Comparison of ENCODE assay signal across 8 cellular contexts in the genomic region with DNA sequence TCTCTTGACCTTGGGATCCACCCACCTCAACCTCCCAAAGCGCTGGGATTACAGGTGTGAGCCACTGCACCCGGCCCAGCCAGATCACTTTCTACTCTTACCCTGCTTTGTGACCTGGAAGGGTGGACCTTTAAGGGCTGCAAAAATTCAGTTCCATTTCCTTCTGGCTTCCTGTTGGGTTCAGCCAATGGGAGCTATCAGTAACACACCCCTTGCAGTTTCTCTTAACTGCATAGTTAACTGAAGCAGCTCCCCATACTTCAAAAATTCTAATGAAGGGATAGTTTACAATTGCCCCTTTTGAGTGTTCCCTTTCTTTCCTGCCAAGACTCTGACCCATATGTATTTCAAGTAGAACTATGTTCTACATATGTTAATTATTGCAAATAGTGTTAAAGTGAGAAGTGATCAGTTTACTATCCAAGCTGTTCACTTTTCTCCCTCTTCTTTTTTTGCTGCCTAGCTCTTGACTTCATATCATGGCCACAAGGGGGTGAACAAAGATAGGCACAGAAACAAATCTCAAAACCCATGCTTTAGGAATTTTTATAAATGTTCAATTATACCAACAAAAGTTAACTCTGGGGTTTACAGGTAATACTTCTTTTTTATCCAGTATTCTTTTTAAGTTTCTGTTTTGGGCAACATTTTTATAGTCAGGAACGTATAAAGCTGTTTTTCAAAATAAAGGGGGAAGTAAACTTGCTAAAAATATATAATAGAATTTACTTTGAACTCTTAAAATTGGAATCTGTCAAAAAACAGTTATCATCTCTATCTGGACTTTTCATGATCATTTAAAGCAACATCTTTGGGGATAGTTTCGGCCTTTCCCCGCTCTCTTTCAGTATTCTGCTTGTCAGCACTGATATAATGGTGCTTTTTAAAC. TPM values are rescaled to one million over a fixed set of nuclear protein-coding genes. Genes with fewer than 3 reads are reported as not detected.
A peak's percentile ranks its signal among the peaks of the same experiment; 100 is the strongest.
DNase-seq lines count a peak whose midpoint lies in the region; TF ChIP-seq lines count a peak whose summit lies in the region.

No MANE protein-coding gene starts in this region.

- H3K9ac ChIP-seq in OCI-LY3 (ENCODE audit: low read length), result no peak overlapping the region

- no peak overlapping the region for H3K4me3 ChIP-seq in OCI-LY3 (ENCODE audit: low read length)
- no peak overlapping the region for H3K4me3 ChIP-seq in epithelial cell of proximal tubule (ENCODE audit: low read depth, low read length)

- no peaks in the 10 kb centered on the region for H3K9me3 ChIP-seq in OCI-LY3 (ENCODE audit: insufficient read depth, low read length)

- DNase-seq in AML-193 (lab: John Stamatoyannopoulos, UW) (peak; percentile 60 to 64), epithelial cell of proximal tubule (ENCODE audit: low read depth) (peak; percentile 4), progenitor cell of endocrine pancreas (ENCODE audit: low spot score, unreplicated experiment) (no peak), HK-2 (ENCODE audit: unreplicated experiment) (no peak)
- no peak for DNase-seq in activated CD4-positive, alpha-beta T cell treated with anti-CD3 and anti-CD28 coated beads, Interleukin-2, amount 50 U/mL, for 48 hours
- DNase-seq in activated effector memory CD4-positive, alpha-beta T cell treated with Interleukin-2 at 50 U/mL for 16 hours, result no peak

- H3K9me3 Mint-ChIP-seq in progenitor cell of endocrine pancreas (ENCODE audit: low read depth), result no peaks in the 10 kb centered on the region

- no peaks in the 10 kb centered on the region for H3K4me1 Mint-ChIP-seq in progenitor cell of endocrine pancreas (ENCODE audit: low read depth)

- no peak overlapping the region for H3K4me2 ChIP-seq in OCI-LY3 (ENCODE audit: low read length)

- H4K20me1 ChIP-seq in OCI-LY3 (ENCODE audit: insufficient read depth, low read length), result no peaks in the 10 kb centered on the region

- H2AFZ ChIP-seq in OCI-LY3 (ENCODE audit: low read depth, low read length), result no peak overlapping the region; the same call in 1 of the 2 replicates

- no peaks in the 10 kb centered on the region for H3K36me3 Mint-ChIP-seq in progenitor cell of endocrine pancreas (ENCODE audit: insufficient read depth)

- H3K27me3 Mint-ChIP-seq in progenitor cell of endocrine pancreas, result no peaks in the 10 kb centered on the region

- peak; percentile 53; the same call in 1 of the 2 replicates for TF ChIP-seq CTCF in GM12874 (IDR thresholded peaks at IDR 0.05; ENCODE audit: insufficient read depth, low read depth, low read length)
- TF ChIP-seq CTCF in OCI-LY3 (IDR thresholded peaks at IDR 0.05; ENCODE audit: low read depth, low read length), result peak; percentile 76
- TF ChIP-seq CTCF in epithelial cell of proximal tubule (conservative IDR thresholded peaks at IDR 0.05; ENCODE audit: low read depth, low read length), result peak; percentile 85
- peak; percentile 67 for TF ChIP-seq CTCF in progenitor cell of endocrine pancreas (IDR thresholded peaks at IDR 0.05; ENCODE audit: unreplicated experiment)

- H3K79me2 ChIP-seq in OCI-LY3 (ENCODE audit: low read length), result no peaks in the 10 kb centered on the region

- H3K36me3 ChIP-seq in OCI-LY3 (replicated peaks; ENCODE audit: low read depth, low read length), result no peaks in the 10 kb centered on the region

- no peak overlapping the region for H3K27ac Mint-ChIP-seq in progenitor cell of endocrine pancreas

- H3K27me3 ChIP-seq in OCI-LY3 (ENCODE audit: low read depth, low read length), result no peaks in the 10 kb centered on the region

- H3K27ac ChIP-seq in OCI-LY3 (ENCODE audit: low read length), result no peak overlapping the region

- no peaks in the 10 kb centered on the region for H3K4me1 ChIP-seq in OCI-LY3 (ENCODE audit: low read length)

- H3K4me3 Mint-ChIP-seq in progenitor cell of endocrine pancreas (ENCODE audit: low read depth), result no peak overlapping the region

RNA-seq across cellular contexts. Expression of a gene that starts 8.1 kb away (rescaled TPM):
- total RNA-seq in epithelial cell of proximal tubule (0.40 and 0.43 TPM in 2 replicates), progenitor cell of endocrine pancreas (1.7 and 1.8 TPM in 2 replicates)

RNA-seq across cellular contexts. Expression of a gene that starts 8.4 kb away (rescaled TPM):
- 37.4 and 49.1 TPM in 2 replicates for total RNA-seq in epithelial cell of proximal tubule
- 31.7 and 32.3 TPM in 2 replicates for total RNA-seq in progenitor cell of endocrine pancreas

Comparison
In these comparisons a context has a peak if more than half of its experiments do, and no peak if none do; other contexts are left out.
1. DNase-seq: peak in AML-193 (2 of 2) and epithelial cell of proximal tubule (single experiment); none in progenitor cell of endocrine pancreas (single experiment), HK-2 (single experiment), activated CD4-positive, alpha-beta T cell treated with anti-CD3 and anti-CD28 coated beads, Interleukin-2, amount 50 U/mL, for 48 hours (0 of 2) and activated effector memory CD4-positive, alpha-beta T cell treated with Interleukin-2 at 50 U/mL for 16 hours (single experiment).
2. Peak in every context shown above with its lines, with median percentiles within 50 percentile points of each other: CTCF ChIP-seq.